Comparison of ENCODE assay signal across 8 cellular contexts in genomic region chr14:67166450-67166853, GRCh38. TPM values are rescaled to one million over a fixed set of nuclear protein-coding genes. Genes with fewer than 3 reads are reported as not detected.
DNase-seq lines count a peak whose midpoint lies in the region; ATAC-seq, FAIRE-seq and TF ChIP-seq lines count a peak whose summit lies in the region.

No MANE protein-coding gene starts in this region.

- H3K4me3 ChIP-seq in AG04449 (ENCODE audit: low read depth, low read length) (no peak overlapping the region), astrocyte of the cerebellum (ENCODE audit: low read depth, low read length) (no peak overlapping the region), kidney (ENCODE audit: low read length in 2 of 2) (no peak overlapping the region)

- H3K9me3 ChIP-seq in kidney (ENCODE audit: control insufficient read depth in 1 of 2, low read length in 2 of 2): no peaks in the 10 kb centered on the region

- no peak for ATAC-seq in GM19035 (IDR thresholded peaks at IDR 0.05; ENCODE audit: unreplicated experiment)
- no peak for ATAC-seq in GM18858 (IDR thresholded peaks at IDR 0.05; ENCODE audit: unreplicated experiment)

- intact Hi-C loops in kidney (cut with DNase I): loop anchor here (5.0 kb wide), 1 partner anchor 121 kb away; no protein-coding TSS in a partner anchor

- H3K36me3 ChIP-seq in kidney (ENCODE audit: control insufficient read depth in 1 of 2, insufficient read depth in 2 of 2, low read length in 2 of 2): peaks cover 2 to 4% of the 10 kb centered on the region in 2 donors

- TF ChIP-seq CTCF in AG04449 (IDR thresholded peaks at IDR 0.05; ENCODE audit: insufficient read depth, low read length, missing control alignments) (peak; percentile 61), GM12872 (IDR thresholded peaks at IDR 0.05; ENCODE audit: insufficient read depth, low read depth, low read length) (peak; percentile 62), astrocyte of the cerebellum (IDR thresholded peaks at IDR 0.05; ENCODE audit: low read depth, low read length, missing control alignments) (peak; percentile 72), kidney (IDR thresholded peaks at IDR 0.05; ENCODE audit: borderline replicate concordance, extremely low read depth, insufficient read depth) (peak; percentile 84)

- POLR2A ChIA-PET in AG04449 (lab: Yijun Ruan, JAX): no interaction called here

- H3K9ac ChIP-seq in kidney (ENCODE audit: low read length in 2 of 2): no peak overlapping the region

- FAIRE-seq in kidney (lab: Jason Lieb, UNC): peak; percentile 97

- in situ Hi-C loops in astrocyte of the cerebellum (cut with HindIII; ENCODE audit: low sequenced_read_pairs): loop anchor here (10.0 kb wide), 1 partner anchor 118 kb away; no protein-coding TSS in a partner anchor

- H3K27ac ChIP-seq in kidney (ENCODE audit: low read depth in 2 of 2, low read length in 2 of 2): no peak overlapping the region

- DNase-seq in AG04449 (ENCODE audit: low read depth, low spot score) (no peak), NCI-H69 (lab: John Stamatoyannopoulos, UW) (peak; percentile 33), astrocyte of the cerebellum (ENCODE audit: low read depth) (peak; percentile 48), kidney (no peak), stromal cell of bone marrow (ENCODE audit: low read depth) (peak; percentile 22)

- CTCF ChIA-PET in AG04449 (lab: Yijun Ruan, JAX): interaction anchor here (0.6 to 9.0 kb wide), 34 partner anchors 9 to 542 kb away, joined by 3 to 242 read pairs (median 5); partner anchors contain the start of genes ATP6V1D and EIF2S1

- H3K4me1 ChIP-seq in kidney (ENCODE audit: control insufficient read depth in 1 of 2, insufficient read depth in 1 of 2, low read depth in 1 of 2, low read length in 2 of 2): no peaks in the 10 kb centered on the region

RNA-seq across cellular contexts. Expression of gene GARIN2, which starts 22.8 kb away (rescaled TPM):
- total RNA-seq in kidney: 0.28 TPM
- 0.67 TPM for polyA plus RNA-seq in kidney (ENCODE audit: insufficient read depth, low read depth, low replicate concordance)

Comparison
In these comparisons a context has a peak if more than half of its experiments do, and no peak if none do; other contexts are left out.
1. DNase-seq: peak in NCI-H69 (single experiment), astrocyte of the cerebellum (single experiment) and stromal cell of bone marrow (single experiment); none in AG04449 (single experiment) and kidney (single experiment).
2. Peak in every context shown above with its lines, with median percentiles within 50 percentile points of each other: CTCF ChIP-seq.